ENCODE assay signal across 17 cellular contexts in the genomic region with DNA sequence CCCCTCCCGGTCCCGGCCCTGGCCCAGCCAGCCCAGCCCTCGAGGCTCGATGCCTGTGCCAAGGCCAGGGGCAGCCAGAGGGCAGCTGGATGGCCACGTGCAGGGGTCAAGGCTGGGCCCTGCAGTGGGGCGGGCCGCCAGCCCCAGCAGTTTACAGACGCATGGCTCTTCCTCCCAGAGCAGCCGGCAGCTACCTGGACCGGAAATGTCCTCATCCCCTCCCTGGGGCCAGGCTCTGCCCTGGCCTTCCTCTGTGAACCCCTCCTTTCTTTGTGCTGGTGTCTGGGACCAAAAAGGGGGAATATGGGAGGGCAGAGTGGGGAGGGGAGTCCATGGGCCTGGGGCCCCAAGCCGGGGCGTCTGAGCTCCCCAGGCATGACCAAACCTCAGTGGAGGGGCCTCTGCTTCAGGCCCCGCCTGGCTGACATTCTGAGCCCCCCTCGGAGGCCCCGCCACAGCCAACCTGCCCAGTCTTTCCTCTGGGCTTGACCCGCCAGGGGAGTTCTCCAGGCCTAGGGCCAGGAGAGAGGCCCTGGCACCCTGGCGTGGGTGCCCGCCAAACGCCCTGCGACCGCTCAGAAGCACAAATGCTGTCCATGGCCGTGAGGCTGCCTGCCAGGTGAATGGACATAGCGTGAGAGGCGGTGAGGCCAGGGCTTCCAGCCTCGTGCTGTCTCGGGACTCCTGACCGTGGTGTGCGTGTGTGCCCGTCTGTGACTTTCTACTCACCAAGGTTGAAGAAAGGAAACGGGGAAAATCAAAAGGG. TPM values are rescaled to one million over a fixed set of nuclear protein-coding genes. Genes with fewer than 3 reads are reported as not detected.
DNase-seq lines count a peak whose midpoint lies in the region; ATAC-seq and TF ChIP-seq lines count a peak whose summit lies in the region.
"Had no signal": no experiment of that assay in that cellular context is flagged by ENCODE, and none has a peak within 500 bp of the region (broad histone marks: within the 10 kb centered on the region; RNA-seq: fewer than 3 reads in every experiment).

No MANE protein-coding gene starts in this region.

- H3K36me3 ChIP-seq in mammary epithelial cell (ENCODE audit: insufficient read depth, low read length): no peaks in the 10 kb centered on the region

- H3K27me3 Mint-ChIP-seq in progenitor cell of endocrine pancreas: peaks cover 16% of the 10 kb centered on the region

- H3K4me1 ChIP-seq in mammary epithelial cell (ENCODE audit: insufficient read depth, low read length): no peaks in the 10 kb centered on the region
- H3K4me1 ChIP-seq: parathyroid adenoma had no signal

- dilution Hi-C loops in mammary epithelial cell (cut with HindIII; ENCODE audit: low sequenced_read_pairs): no loop called here

- H3K9ac ChIP-seq in mammary epithelial cell (ENCODE audit: insufficient read depth, low read length): no peak overlapping the region
- H3K9ac ChIP-seq: parathyroid adenoma had no signal

- H3K36me3 Mint-ChIP-seq in progenitor cell of endocrine pancreas (ENCODE audit: insufficient read depth): peaks cover 1% of the 10 kb centered on the region
- H3K36me3 Mint-ChIP-seq: activated naive CD4-positive, alpha-beta T cell treated with anti-CD3 and anti-CD28 coated beads, Interleukin-2, amount 10 ng/mL, durations not matched to agents 7 days and 5 days had no signal

- no peaks in the 10 kb centered on the region for H3K4me1 Mint-ChIP-seq in progenitor cell of endocrine pancreas (ENCODE audit: low read depth)

- H2AFZ ChIP-seq in mammary epithelial cell (ENCODE audit: low read depth, low read length): no peak overlapping the region
- H2AFZ ChIP-seq: parathyroid adenoma had no signal

- no peaks in the 10 kb centered on the region for H4K20me1 ChIP-seq in mammary epithelial cell (ENCODE audit: insufficient read depth, low read length)

- WGBS in mammary epithelial cell (ENCODE audit: low coverage, missing lambda C conversion rate): 91% methylated on average over 19 of the region's 30 CpGs

- H3K9me3 Mint-ChIP-seq in progenitor cell of endocrine pancreas (ENCODE audit: low read depth): no peaks in the 10 kb centered on the region
- H3K9me3 Mint-ChIP-seq: activated naive CD4-positive, alpha-beta T cell treated with anti-CD3 and anti-CD28 coated beads, Interleukin-2, amount 10 ng/mL, durations not matched to agents 7 days and 5 days; central memory CD8-positive, alpha-beta T cell had no signal

- ATAC-seq in HG02678 (IDR thresholded peaks at IDR 0.05; ENCODE audit: unreplicated experiment) (no peak), HG03097 (IDR thresholded peaks at IDR 0.05; ENCODE audit: low FRiP score, unreplicated experiment) (no peak)

- H3K27ac ChIP-seq in mammary epithelial cell (ENCODE audit: insufficient read depth, low read depth, low read length): no peak overlapping the region
- H3K27ac ChIP-seq: epithelial cell of prostate, parathyroid adenoma had no signal

- TF ChIP-seq CTCF in mammary epithelial cell (conservative IDR thresholded peaks at IDR 0.05 in 1 of 2, IDR thresholded peaks at IDR 0.05 in 1 of 2; ENCODE audit: extremely low read depth in 1 of 2, insufficient read depth in 1 of 2, low read depth in 1 of 2, low read length in 2 of 2): no peak
- no peak for TF ChIP-seq CTCF in progenitor cell of endocrine pancreas (IDR thresholded peaks at IDR 0.05; ENCODE audit: unreplicated experiment)
- no peak for TF ChIP-seq CTCF in foreskin fibroblast (IDR thresholded peaks at IDR 0.05; ENCODE audit: low read depth, low read length)

- TSS peak; percentile 36 for BruUV-seq in mammary epithelial cell (replicated peaks; lab: Mats Ljungman, UMichigan)

- no peak overlapping the region for H3K4me2 ChIP-seq in mammary epithelial cell (ENCODE audit: insufficient read depth, low read depth, low read length)

- no peaks in the 10 kb centered on the region for H3K27me3 ChIP-seq in mammary epithelial cell (ENCODE audit: insufficient read depth, low read length)

- peak; percentile 35 for DNase-seq in HT-29 (ENCODE audit: low spot score)
- no peak for DNase-seq in mammary epithelial cell
- peak; percentile 46 for DNase-seq in kidney tubule cell (ENCODE audit: low spot score)
- no peak for DNase-seq in progenitor cell of endocrine pancreas (ENCODE audit: low spot score, unreplicated experiment)
- DNase-seq in activated CD4-positive, alpha-beta T cell treated with anti-CD3 and anti-CD28 coated beads, Interleukin-2, amount 50 U/mL, for 48 hours: no peak
- no peak for DNase-seq in foreskin fibroblast
- DNase-seq: activated CD4-positive, CD25-positive, alpha-beta regulatory T cell; activated CD8-positive, alpha-beta memory T cell treated with anti-CD3 and anti-CD28 coated beads, Interleukin-2, amount 50 U/mL, for 4 hours; activated naive CD4-positive, alpha-beta T cell treated with anti-CD3 and anti-CD28 coated beads, Interleukin-2, amount 10 ng/mL, durations not matched to agents 7 days and 5 days; mesendoderm; NCI-H1092; trophoblast cell had no signal

- intact Hi-C loops in mammary epithelial cell (cut with micrococcal nuclease): no loop called here

- H3K4me3 Mint-ChIP-seq in progenitor cell of endocrine pancreas (ENCODE audit: low read depth): no peak overlapping the region
- H3K4me3 Mint-ChIP-seq: activated naive CD4-positive, alpha-beta T cell treated with anti-CD3 and anti-CD28 coated beads, Interleukin-2, amount 10 ng/mL, durations not matched to agents 7 days and 5 days; central memory CD8-positive, alpha-beta T cell had no signal

- no peaks in the 10 kb centered on the region for H3K79me2 ChIP-seq in mammary epithelial cell (ENCODE audit: insufficient read depth, low read length)
- H3K79me2 ChIP-seq: parathyroid adenoma had no signal

- no peaks in the 10 kb centered on the region for H3K9me3 ChIP-seq in mammary epithelial cell (replicated peaks; ENCODE audit: insufficient read depth, low read length)

- peak overlapping the region; percentile 19 for H3K27ac Mint-ChIP-seq in progenitor cell of endocrine pancreas
- H3K27ac Mint-ChIP-seq: activated naive CD4-positive, alpha-beta T cell treated with anti-CD3 and anti-CD28 coated beads, Interleukin-2, amount 10 ng/mL, durations not matched to agents 7 days and 5 days had no signal

- H3K4me3 ChIP-seq in mammary epithelial cell (replicated peaks in 1 of 3; ENCODE audit: insufficient read depth in 1 of 3, low read depth in 2 of 3, low read length in 3 of 3) (no peak overlapping the region), foreskin fibroblast (ENCODE audit: low read depth in 1 of 2, low read length in 2 of 2) (no peak overlapping the region)

- CTCF ChIA-PET in mammary epithelial cell (lab: Charles Lee; ENCODE audit: low non-redundant PET): no interaction called here

- in situ Hi-C loops in mammary epithelial cell (cut with MboI; ENCODE audit: low sequenced_read_pairs in 2 of 2): no loop called here

RNA-seq across cellular contexts. Expression of a gene that starts 24.7 kb away (rescaled TPM):
- total RNA-seq in HT-29 (2014; rRNA removed; shearing (Covaris generic)): not detected in 2 replicates
- total RNA-seq in mammary epithelial cell (under 1 TPM; 0.42 to 0.50 TPM), progenitor cell of endocrine pancreas (0.07 and 0.19 TPM in 2 replicates)
- 0.15 TPM for polyA plus RNA-seq in mammary epithelial cell
- polyA minus RNA-seq in mammary epithelial cell: 0.98 TPM

RNA-seq across cellular contexts. Expression of a gene that starts 31.5 kb away (rescaled TPM):
- total RNA-seq in HT-29 (2014; rRNA removed; shearing (Covaris generic)): 34.5 and 37.1 TPM in 2 replicates
- total RNA-seq in mammary epithelial cell: 10 to 100 TPM; 13.2 to 45.8 TPM
- polyA plus RNA-seq in mammary epithelial cell: 25.9 TPM
- polyA minus RNA-seq in mammary epithelial cell: 20.2 TPM
- 166 and 170 TPM in 2 replicates for total RNA-seq in progenitor cell of endocrine pancreas

Comparison
In these comparisons a context has a peak if more than half of its experiments do, and no peak if none do; other contexts are left out.
1. DNase-seq: peak in HT-29 (single experiment) and kidney tubule cell (single experiment); none in mammary epithelial cell (single experiment), progenitor cell of endocrine pancreas (single experiment), activated CD4-positive, alpha-beta T cell treated with anti-CD3 and anti-CD28 coated beads, Interleukin-2, amount 50 U/mL, for 48 hours (0 of 2) and foreskin fibroblast (0 of 2).